ENCODE assay signal across 8 cellular contexts in genomic region chr2:201235865-201236811, GRCh38. TPM values are rescaled to one million over a fixed set of nuclear protein-coding genes. Genes with fewer than 3 reads are reported as not detected.
A peak's percentile ranks its signal among the peaks of the same experiment; 100 is the strongest.
DNase-seq lines count a peak whose midpoint lies in the region; ATAC-seq and TF ChIP-seq lines count a peak whose summit lies in the region.

No MANE protein-coding gene starts in this region.

- DNase-seq in GDM1 (lab: John Stamatoyannopoulos, UW), result peak; percentile 12
- peak; percentile 82 for DNase-seq in LHCN-M2 (ENCODE audit: low read depth)
- DNase-seq in SKM-1 (lab: John Stamatoyannopoulos, UW; ENCODE audit: unreplicated experiment), result peak; percentile 47
- DNase-seq in body of pancreas, result peak; percentile 37 to 75 (median 58)
- DNase-seq in inferior parietal cortex (ENCODE audit: extremely low spot score), result peak; percentile 81
- peak; percentile 18 for DNase-seq in stimulated activated CD4-positive, alpha-beta T cell treated with anti-CD3 and anti-CD28 coated beads, Interleukin-12 subunit alpha, Interleukin-12 subunit beta, amount 100 ng/mL, for 4 hours

- peaks cover 36% of the 10 kb centered on the region for H3K4me1 ChIP-seq in body of pancreas

- H3K9me3 ChIP-seq in body of pancreas, result no peaks in the 10 kb centered on the region

- no peak overlapping the region for H3K4me3 ChIP-seq in body of pancreas

- no peak for TF ChIP-seq POLR2A in body of pancreas (IDR thresholded peaks at IDR 0.05)

- peak; percentile 19 to 70 (median 62) for TF ChIP-seq CTCF in body of pancreas (IDR thresholded peaks at IDR 0.05)

- ATAC-seq in body of pancreas, result peak; percentile 24
- ATAC-seq in GM21515 (IDR thresholded peaks at IDR 0.05; ENCODE audit: unreplicated experiment), result no peak
- no peak for ATAC-seq in HG02759 (IDR thresholded peaks at IDR 0.05; ENCODE audit: unreplicated experiment)

- no peak overlapping the region for H3K27ac ChIP-seq in body of pancreas

- H3K36me3 ChIP-seq in body of pancreas (replicated peaks in 1 of 2; ENCODE audit: insufficient read depth in 1 of 2, low read depth in 2 of 2), result no peaks in the 10 kb centered on the region

- intact Hi-C loops in body of pancreas (cut with DNase I), result no loop called here

- 27 to 32% methylated on average over 14 of the region's 14 CpGs for WGBS in body of pancreas, 2 donors

- no peaks in the 10 kb centered on the region for H3K27me3 ChIP-seq in body of pancreas

RNA-seq across cellular contexts. Expression of gene CASP8, which starts 24.2 kb away (rescaled TPM):
- total RNA-seq in LHCN-M2 (2014; rRNA removed), result 19.6 and 23.0 TPM in 2 replicates
- polyA plus RNA-seq in LHCN-M2 (2012), result 5.4 TPM
- 100 to 1,000 TPM in 1 of 2 donors, 10 to 100 TPM in 1; 13.2 to 161 TPM for total RNA-seq in body of pancreas

RNA-seq across cellular contexts. Expression of gene CASP10, which starts 53.2 kb away (rescaled TPM):
- total RNA-seq in LHCN-M2 (2014; rRNA removed) (0.38 and 0.52 TPM in 2 replicates), body of pancreas (1 to 10 TPM; 3.0 to 6.0 TPM)
- polyA plus RNA-seq in LHCN-M2 (2012), result 0.17 TPM

Comparison
In these comparisons a context has a peak if more than half of its experiments do, and no peak if none do; other contexts are left out.
1. DNase-seq: peak in every context shown above with its lines; median percentile 82 in LHCN-M2; 81 in inferior parietal cortex; 58 in body of pancreas; 47 in SKM-1; 18 in stimulated activated CD4-positive, alpha-beta T cell treated with anti-CD3 and anti-CD28 coated beads, Interleukin-12 subunit alpha, Interleukin-12 subunit beta, amount 100 ng/mL, for 4 hours; 12 in GDM1.